In genomic region chr20:43766395-43766794, GRCh38 we compare ENCODE assay signal across 22 cellular contexts. TPM values are rescaled to one million over a fixed set of nuclear protein-coding genes. Genes with fewer than 3 reads are reported as not detected.
A peak's percentile ranks its signal among the peaks of the same experiment; 100 is the strongest.
DNase-seq lines count a peak whose midpoint lies in the region; ATAC-seq and TF ChIP-seq lines count a peak whose summit lies in the region.
"Had no signal": no experiment of that assay in that cellular context is flagged by ENCODE, and none has a peak within 500 bp of the region (broad histone marks: within the 10 kb centered on the region; RNA-seq: fewer than 3 reads in every experiment).

No MANE protein-coding gene starts in this region.

- H3K4me3 ChIP-seq in endodermal cell (ENCODE audit: low read length) (no peak overlapping the region), foreskin fibroblast (ENCODE audit: low read depth in 1 of 2, low read length in 2 of 2) (no peak overlapping the region)

- no peak overlapping the region for H3K9ac ChIP-seq in endodermal cell (ENCODE audit: extremely low read depth, low read length, poor library complexity, severe bottlenecking)

- H3K4me3 Mint-ChIP-seq in endodermal cell, result no peak overlapping the region
- H3K4me3 Mint-ChIP-seq: activated naive CD8-positive, alpha-beta T cell treated with anti-CD3 and anti-CD28 coated beads, Interleukin-2, amount 10 ng/mL, durations not matched to agents 7 days and 5 days; activated T-helper 1 cell treated with anti-CD3 and anti-CD28 coated beads, Interleukin-12 subunit alpha, Interleukin-12 subunit beta, Interleukin-2, Interleukin-4 antibody, amounts not matched to agents 30 ng/mL and 10 ng/mL and 1 ng/mL, durations not matched to agents 14 hours and 24 hours and 36 hours; central memory CD8-positive, alpha-beta T cell; T-helper 17 cell; WTC11 had no signal

- intact Hi-C loops in left colon (cut with DNase I, micrococcal nuclease), result no loop called here

- no peaks in the 10 kb centered on the region for H3K9me3 ChIP-seq in endodermal cell (ENCODE audit: control insufficient read depth, low read length)
- H3K9me3 ChIP-seq: Caco-2 had no signal

- H3K4me1 Mint-ChIP-seq in endodermal cell, result peaks cover 11% of the 10 kb centered on the region
- H3K4me1 Mint-ChIP-seq: central memory CD8-positive, alpha-beta T cell had no signal

- 67 to 88% methylated on average over 3 to 6 of the region's 6 CpGs for WGBS in endodermal cell (ENCODE audit: insufficient coverage in 1 of 2, insufficient read length in 1 of 2), 2 experiments

- no peaks in the 10 kb centered on the region for H3K36me3 Mint-ChIP-seq in endodermal cell (ENCODE audit: low read depth)
- H3K36me3 Mint-ChIP-seq: activated naive CD8-positive, alpha-beta T cell treated with anti-CD3 and anti-CD28 coated beads, Interleukin-2, amount 10 ng/mL, durations not matched to agents 7 days and 5 days; WTC11 had no signal

- no peaks in the 10 kb centered on the region for H3K36me3 ChIP-seq in endodermal cell (ENCODE audit: control insufficient read depth, insufficient read depth, low read length)

- DNase-seq in NCI-H2029 treated with DMSO at 0.1 percent for 48 hours (lab: John Stamatoyannopoulos, UW) (peak; percentile 22), endodermal cell (no peak), left colon (peak; percentile 9 to 42), substantia nigra (lab: John Stamatoyannopoulos, UW) (peak in 46 of 49 donors; percentile 3 to 90 (median 66)), HK-2 (ENCODE audit: unreplicated experiment) (no peak), SW480 (ENCODE audit: low spot score) (no peak), foreskin fibroblast (no peak)
- DNase-seq: activated naive CD8-positive, alpha-beta T cell treated with anti-CD3 and anti-CD28 coated beads, Interleukin-2, amount 10 ng/mL, durations not matched to agents 7 days and 5 days; AML-193; Caco-2; IMR-90; NCI-H69; SHP77 treated with DMSO at 0.1 percent for 48 hours; stimulated activated CD4-positive, alpha-beta T cell treated with anti-CD3 and anti-CD28 coated beads, Interleukin-4, amount 100 ng/mL, for 4 hours; T-helper 17 cell had no signal

- H3K27ac Mint-ChIP-seq in endodermal cell, result no peak overlapping the region
- H3K27ac Mint-ChIP-seq: activated naive CD8-positive, alpha-beta T cell treated with anti-CD3 and anti-CD28 coated beads, Interleukin-2, amount 10 ng/mL, durations not matched to agents 7 days and 5 days; activated T-helper 1 cell treated with anti-CD3 and anti-CD28 coated beads, Interleukin-12 subunit alpha, Interleukin-12 subunit beta, Interleukin-2, Interleukin-4 antibody, amounts not matched to agents 30 ng/mL and 10 ng/mL and 1 ng/mL, durations not matched to agents 14 hours and 24 hours and 36 hours; WTC11 had no signal

- no peaks in the 10 kb centered on the region for H3K27me3 ChIP-seq in endodermal cell (ENCODE audit: control insufficient read depth, insufficient read depth, low read length, poor library complexity, severe bottlenecking)

- H3K27ac ChIP-seq in endodermal cell (ENCODE audit: low read depth, low read length) (peak overlapping the region; percentile 74), substantia nigra (ENCODE audit: low read depth, low read length, poor library complexity, severe bottlenecking) (no peak overlapping the region)

- ATAC-seq in left colon, result no peak
- ATAC-seq: T-helper 17 cell, WTC11 had no signal

- H3K9me3 Mint-ChIP-seq in endodermal cell, result no peaks in the 10 kb centered on the region
- H3K9me3 Mint-ChIP-seq: activated naive CD8-positive, alpha-beta T cell treated with anti-CD3 and anti-CD28 coated beads, Interleukin-2, amount 10 ng/mL, durations not matched to agents 7 days and 5 days; activated T-helper 1 cell treated with anti-CD3 and anti-CD28 coated beads, Interleukin-12 subunit alpha, Interleukin-12 subunit beta, Interleukin-2, Interleukin-4 antibody, amounts not matched to agents 30 ng/mL and 10 ng/mL and 1 ng/mL, durations not matched to agents 14 hours and 24 hours and 36 hours; central memory CD8-positive, alpha-beta T cell; WTC11 had no signal

- H3K4me1 ChIP-seq in endodermal cell (ENCODE audit: control insufficient read depth, insufficient read depth, low read length), result no peaks in the 10 kb centered on the region
- H3K4me1 ChIP-seq: Caco-2 had no signal

- no peaks in the 10 kb centered on the region for H3K27me3 Mint-ChIP-seq in endodermal cell (ENCODE audit: insufficient read depth)
- H3K27me3 Mint-ChIP-seq: central memory CD8-positive, alpha-beta T cell had no signal

- TF ChIP-seq CTCF in endodermal cell (conservative IDR thresholded peaks at IDR 0.05), result no peak
- TF ChIP-seq CTCF in foreskin fibroblast (IDR thresholded peaks at IDR 0.05; ENCODE audit: low read depth, low read length), result no peak

RNA-seq across cellular contexts. Expression of gene GTSF1L, which starts 39.6 kb away (rescaled TPM):
- not detected for total RNA-seq in endodermal cell
- not detected for polyA plus RNA-seq in endodermal cell (2013, experiment 1 of 2)
- not detected for polyA plus RNA-seq in endodermal cell (2013, experiment 2 of 2)
- not detected for total RNA-seq in left colon
- total RNA-seq: activated naive CD8-positive, alpha-beta T cell treated with anti-CD3 and anti-CD28 coated beads, Interleukin-2, amount 10 ng/mL, durations not matched to agents 7 days and 5 days; Caco-2; IMR-90; mononuclear cell; osteocyte; skeletal muscle tissue; T-helper 17 cell; temporal lobe; WTC11 had no signal
- polyA plus RNA-seq: IMR-90 had no signal

Comparison
In these comparisons a context has a peak if more than half of its experiments do, and no peak if none do; other contexts are left out.
1. DNase-seq: peak in NCI-H2029 treated with DMSO at 0.1 percent for 48 hours (single experiment), left colon (2 of 2) and substantia nigra (46 of 49); none in endodermal cell (single experiment), HK-2 (single experiment), SW480 (single experiment) and foreskin fibroblast (0 of 2).